In genomic region chr1:153957744-153958110, GRCh38 we compare ENCODE assay signal across 8 cellular contexts. TPM values are rescaled to one million over a fixed set of nuclear protein-coding genes. Genes with fewer than 3 reads are reported as not detected.
DNase-seq lines count a peak whose midpoint lies in the region; ATAC-seq, FAIRE-seq and TF ChIP-seq lines count a peak whose summit lies in the region.

No MANE protein-coding gene starts in this region.

- no peaks in the 10 kb centered on the region for H3K9me3 Mint-ChIP-seq in stimulated activated naive CD8-positive, alpha-beta T cell treated with anti-CD3 and anti-CD28 coated beads, Interleukin-15, Interleukin-2, amounts not matched to agents 100 ng/mL and 50 ng/mL, for 24 hours

- peak overlapping the region; percentile 92 for H3K27ac Mint-ChIP-seq in stimulated activated naive CD8-positive, alpha-beta T cell treated with anti-CD3 and anti-CD28 coated beads, Interleukin-15, Interleukin-2, amounts not matched to agents 100 ng/mL and 50 ng/mL, for 24 hours

- H3K4me1 Mint-ChIP-seq in stimulated activated naive CD8-positive, alpha-beta T cell treated with anti-CD3 and anti-CD28 coated beads, Interleukin-15, Interleukin-2, amounts not matched to agents 100 ng/mL and 50 ng/mL, for 24 hours (ENCODE audit: low read depth) = peaks cover 70% of the 10 kb centered on the region

- no peaks in the 10 kb centered on the region for H3K9me1 ChIP-seq in keratinocyte (ENCODE audit: control insufficient read depth, extremely low read depth, insufficient read depth, low read length)

- intact Hi-C loops in ascending aorta (cut with DNase I) = loop anchor here (1.0 kb wide), 2 partner anchors 11 to 29 kb away; partner anchors contain the start of genes DENND4B and RAB13

- H3K79me2 ChIP-seq in keratinocyte (ENCODE audit: control insufficient read depth, insufficient read depth, low read length) = peaks cover 71% of the 10 kb centered on the region

- H3K27ac ChIP-seq in ascending aorta (peak overlapping the region; percentile 91 to 97), keratinocyte (ENCODE audit: control insufficient read depth, insufficient read depth, low read length) (peak overlapping the region; percentile 82)

- peak; percentile 16 for ATAC-seq in GM21619 (IDR thresholded peaks at IDR 0.05; ENCODE audit: unreplicated experiment)

- peaks cover 17 to 36% of the 10 kb centered on the region in 2 donors for H3K4me1 ChIP-seq in ascending aorta
- peaks cover 30% of the 10 kb centered on the region for H3K4me1 ChIP-seq in keratinocyte (ENCODE audit: control insufficient read depth, extremely low read depth, insufficient read depth, low read length)

- TF ChIP-seq POLR2A in NB4 (IDR thresholded peaks at IDR 0.05; ENCODE audit: extremely low read depth, insufficient read length) = no peak

- peak; percentile 69 for DNase-seq in NB4 (ENCODE audit: low read depth)
- DNase-seq in ascending aorta (ENCODE audit: low spot score in 2 of 2) = no peak
- no peak for DNase-seq in keratinocyte (ENCODE audit: low read depth, low spot score)
- no peak for DNase-seq in NCI-H345 (lab: John Stamatoyannopoulos, UW)
- DNase-seq in NCI-H2029 (lab: John Stamatoyannopoulos, UW) = no peak

- H3K4me2 ChIP-seq in keratinocyte (ENCODE audit: control insufficient read depth, extremely low read depth, insufficient read depth, low read depth, low read length) = peak overlapping the region; percentile 100

- dilution Hi-C loops in keratinocyte (cut with MboI; ENCODE audit: extremely low pct_ligation_motif_present, low sequenced_read_pairs) = no loop called here

- H3K27me3 ChIP-seq in ascending aorta (no peaks in the 10 kb centered on the region), keratinocyte (ENCODE audit: control insufficient read depth, extremely low read depth, insufficient read depth, low read length) (no peaks in the 10 kb centered on the region)

- peak overlapping the region; percentile 91 for H3K9ac ChIP-seq in keratinocyte (ENCODE audit: control insufficient read depth, extremely low read depth, insufficient read depth, low read length)

- no peaks in the 10 kb centered on the region for H3K27me3 Mint-ChIP-seq in stimulated activated naive CD8-positive, alpha-beta T cell treated with anti-CD3 and anti-CD28 coated beads, Interleukin-15, Interleukin-2, amounts not matched to agents 100 ng/mL and 50 ng/mL, for 24 hours

- H3K4me3 Mint-ChIP-seq in stimulated activated naive CD8-positive, alpha-beta T cell treated with anti-CD3 and anti-CD28 coated beads, Interleukin-15, Interleukin-2, amounts not matched to agents 100 ng/mL and 50 ng/mL, for 24 hours = peak overlapping the region; percentile 94

- peak overlapping the region; percentile 71 for H2AFZ ChIP-seq in keratinocyte (ENCODE audit: control insufficient read depth, low read length)

- H3K9me3 ChIP-seq in ascending aorta (no peaks in the 10 kb centered on the region), keratinocyte (ENCODE audit: control insufficient read depth, low read depth, low read length) (no peaks in the 10 kb centered on the region)

- no peak for TF ChIP-seq CTCF in NB4 (IDR thresholded peaks at IDR 0.05; ENCODE audit: low read depth, low read length)
- TF ChIP-seq CTCF in ascending aorta (IDR thresholded peaks at IDR 0.05) = no peak
- TF ChIP-seq CTCF in keratinocyte (optimal IDR thresholded peaks at IDR 0.05 in 1 of 3, IDR thresholded peaks at IDR 0.05 in 1 of 3, conservative IDR thresholded peaks at IDR 0.05 in 1 of 3; ENCODE audit: extremely low read depth in 1 of 3, insufficient read depth in 2 of 3, low read length in 3 of 3) = no peak

- peaks cover 30% of the 10 kb centered on the region for H3K36me3 Mint-ChIP-seq in stimulated activated naive CD8-positive, alpha-beta T cell treated with anti-CD3 and anti-CD28 coated beads, Interleukin-15, Interleukin-2, amounts not matched to agents 100 ng/mL and 50 ng/mL, for 24 hours (ENCODE audit: low read depth)

- H3K4me3 ChIP-seq in GM08714 (ENCODE audit: low read length) (peak overlapping the region; percentile 82), NB4 (ENCODE audit: low read depth, low read length) (peak overlapping the region; percentile 92), ascending aorta (peak overlapping the region; percentile 87 to 97), keratinocyte (ENCODE audit: control insufficient read depth in 2 of 3, extremely low read depth in 1 of 3, insufficient read depth in 2 of 3, low read depth in 1 of 3, low read length in 3 of 3) (peak overlapping the region; percentile 92 to 99 (median 96))

- peaks cover 24 to 34% of the 10 kb centered on the region in 2 donors for H3K36me3 ChIP-seq in ascending aorta
- peaks cover 8 to 44% of the 10 kb centered on the region in 2 experiments for H3K36me3 ChIP-seq in keratinocyte (ENCODE audit: control insufficient read depth in 2 of 2, extremely low read depth in 1 of 2, insufficient read depth in 2 of 2, low read length in 2 of 2)

- peaks cover 3% of the 10 kb centered on the region for H4K20me1 ChIP-seq in keratinocyte (ENCODE audit: control insufficient read depth, extremely low read depth, insufficient read depth, low read length)

- no peak for FAIRE-seq in keratinocyte (lab: Jason Lieb, UNC)

RNA-seq across cellular contexts. Expression of gene CRTC2, which starts 0.7 kb away (rescaled TPM):
- total RNA-seq in ascending aorta = 10.1 TPM
- 14.0 to 20.4 TPM (median 15.9 TPM) in 3 replicates for polyA plus RNA-seq in keratinocyte
- 5.4 TPM for polyA plus RNA-seq in keratinocyte (2011; ENCODE audit: low read depth)
- polyA plus RNA-seq in keratinocyte (2011; cell fraction: cytosol; rRNA removed) = 13.2 and 16.0 TPM in 2 replicates
- 40.6 and 55.5 TPM in 2 replicates for polyA plus RNA-seq in keratinocyte (2011; cell fraction: nucleus; rRNA removed)
- polyA plus RNA-seq in keratinocyte (2012; ENCODE audit: low replicate concordance) = 19.5 and 24.4 TPM in 2 replicates
- 21.3 to 118 TPM (median 23.3 TPM) in 3 replicates for polyA minus RNA-seq in keratinocyte
- 31.1 TPM for polyA minus RNA-seq in keratinocyte (2011; cell fraction: cytosol; rRNA and poly(A)+ RNA removed)
- polyA minus RNA-seq in keratinocyte (2011; cell fraction: nucleus; rRNA and poly(A)+ RNA removed) = 25.3 and 37.2 TPM in 2 replicates

RNA-seq across cellular contexts. Expression of gene SLC39A1, which starts 5.6 kb away (rescaled TPM):
- total RNA-seq in ascending aorta = 86.3 TPM
- polyA plus RNA-seq in keratinocyte = 68.4 to 83.6 TPM (median 68.5 TPM) in 3 replicates
- 10.7 TPM for polyA plus RNA-seq in keratinocyte (2011; ENCODE audit: low read depth)
- polyA plus RNA-seq in keratinocyte (2011; cell fraction: cytosol; rRNA removed) = 60.7 and 69.5 TPM in 2 replicates
- 78.5 and 94.4 TPM in 2 replicates for polyA plus RNA-seq in keratinocyte (2011; cell fraction: nucleus; rRNA removed)
- polyA plus RNA-seq in keratinocyte (2012; ENCODE audit: low replicate concordance) = 50.0 and 85.3 TPM in 2 replicates
- polyA minus RNA-seq in keratinocyte = 78.3 to 81.8 TPM (median 78.9 TPM) in 3 replicates
- polyA minus RNA-seq in keratinocyte (2011; cell fraction: cytosol; rRNA and poly(A)+ RNA removed) = 80.0 TPM
- 40.9 and 53.5 TPM in 2 replicates for polyA minus RNA-seq in keratinocyte (2011; cell fraction: nucleus; rRNA and poly(A)+ RNA removed)

RNA-seq across cellular contexts. Expression of gene CREB3L4, which starts 10.0 kb away (rescaled TPM):
- total RNA-seq in ascending aorta = 6.3 TPM
- polyA plus RNA-seq in keratinocyte = 6.0 to 6.3 TPM (median 6.2 TPM) in 3 replicates
- polyA plus RNA-seq in keratinocyte (2011; ENCODE audit: low read depth) = 0.94 TPM
- polyA plus RNA-seq in keratinocyte (2011; cell fraction: cytosol; rRNA removed) = 4.0 and 4.2 TPM in 2 replicates
- polyA plus RNA-seq in keratinocyte (2011; cell fraction: nucleus; rRNA removed) = 8.2 and 12.0 TPM in 2 replicates
- 4.9 and 5.7 TPM in 2 replicates for polyA plus RNA-seq in keratinocyte (2012; ENCODE audit: low replicate concordance)
- polyA minus RNA-seq in keratinocyte = 5.4 to 8.3 TPM (median 7.0 TPM) in 3 replicates
- 4.0 TPM for polyA minus RNA-seq in keratinocyte (2011; cell fraction: cytosol; rRNA and poly(A)+ RNA removed)
- 2.5 and 3.1 TPM in 2 replicates for polyA minus RNA-seq in keratinocyte (2011; cell fraction: nucleus; rRNA and poly(A)+ RNA removed)

RNA-seq across cellular contexts. Expression of gene DENND4B, which starts 11.2 kb away (rescaled TPM):
- 80.0 TPM for total RNA-seq in ascending aorta
- polyA plus RNA-seq in keratinocyte = 7.9 to 16.3 TPM (median 8.0 TPM) in 3 replicates
- polyA plus RNA-seq in keratinocyte (2011; ENCODE audit: low read depth) = 3.7 TPM
- 5.0 and 5.3 TPM in 2 replicates for polyA plus RNA-seq in keratinocyte (2011; cell fraction: cytosol; rRNA removed)
- polyA plus RNA-seq in keratinocyte (2011; cell fraction: nucleus; rRNA removed) = 52.9 and 60.7 TPM in 2 replicates
- polyA plus RNA-seq in keratinocyte (2012; ENCODE audit: low replicate concordance) = 12.8 and 13.3 TPM in 2 replicates
- polyA minus RNA-seq in keratinocyte = 15.5 to 26.8 TPM (median 18.7 TPM) in 3 replicates
- 10.0 TPM for polyA minus RNA-seq in keratinocyte (2011; cell fraction: cytosol; rRNA and poly(A)+ RNA removed)
- 22.3 and 26.9 TPM in 2 replicates for polyA minus RNA-seq in keratinocyte (2011; cell fraction: nucleus; rRNA and poly(A)+ RNA removed)

RNA-seq across cellular contexts. Expression of gene JTB, which starts 19.7 kb away (rescaled TPM):
- 166 TPM for total RNA-seq in ascending aorta
- 71.7 to 86.8 TPM (median 83.4 TPM) in 3 replicates for polyA plus RNA-seq in keratinocyte
- polyA plus RNA-seq in keratinocyte (2011; ENCODE audit: low read depth) = 52.8 TPM
- polyA plus RNA-seq in keratinocyte (2011; cell fraction: cytosol; rRNA removed) = 98.1 and 102 TPM in 2 replicates
- 35.9 and 40.4 TPM in 2 replicates for polyA plus RNA-seq in keratinocyte (2011; cell fraction: nucleus; rRNA removed)
- polyA plus RNA-seq in keratinocyte (2012; ENCODE audit: low replicate concordance) = 65.4 and 103 TPM in 2 replicates
- polyA minus RNA-seq in keratinocyte = 20.1 to 29.2 TPM (median 27.0 TPM) in 3 replicates
- polyA minus RNA-seq in keratinocyte (2011; cell fraction: cytosol; rRNA and poly(A)+ RNA removed) = 36.1 TPM
- 8.3 and 8.6 TPM in 2 replicates for polyA minus RNA-seq in keratinocyte (2011; cell fraction: nucleus; rRNA and poly(A)+ RNA removed)
